Comparison of ENCODE assay signal across 11 cellular contexts in the genomic region with DNA sequence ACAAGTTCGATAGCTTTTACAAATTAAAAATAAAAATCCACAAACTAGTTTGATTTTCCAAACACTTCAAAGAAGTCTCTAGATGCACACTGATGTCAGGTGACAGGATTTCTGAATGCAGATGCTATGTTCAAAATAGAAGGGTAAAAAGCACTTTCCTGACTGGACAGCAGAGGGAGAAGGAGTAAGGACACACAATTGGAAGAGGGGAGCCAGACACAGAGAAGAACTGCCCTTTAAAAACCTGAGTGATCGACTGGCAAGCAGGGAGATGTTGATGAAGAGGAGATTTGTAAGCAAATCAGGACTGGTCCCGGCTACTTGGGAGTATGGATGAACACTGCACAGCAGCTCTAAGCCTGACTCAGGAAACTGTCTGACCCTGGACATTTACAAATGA.
DNase-seq lines count a peak whose midpoint lies in the region; ATAC-seq, FAIRE-seq and TF ChIP-seq lines count a peak whose summit lies in the region.
"Had no signal": no experiment of that assay in that cellular context is flagged by ENCODE, and none has a peak within 500 bp of the region (broad histone marks: within the 10 kb centered on the region; RNA-seq: fewer than 3 reads in every experiment).

No MANE protein-coding gene starts in this region.

- DNase-seq in D721Med (ENCODE audit: insufficient read length, low spot score) (no peak), chondrocyte (ENCODE audit: low spot score) (no peak), lung microvascular endothelial cell (ENCODE audit: low read depth in 2 of 2) (peak; percentile 8 to 27), T-helper 17 cell (no peak)
- DNase-seq in activated CD4-positive, alpha-beta T cell treated with anti-CD3 and anti-CD28 coated beads for 1 hour = no peak
- no peak for DNase-seq in activated CD8-positive, alpha-beta memory T cell treated with anti-CD3 and anti-CD28 coated beads, Interleukin-2, amount 10 ng/mL, durations not matched to agents 7 days and 5 days
- DNase-seq: effector memory CD8-positive, alpha-beta T cell; NCI-H526 treated with DMSO at 0.1 percent for 48 hours; occipital lobe had no signal

- CTCF ChIA-PET in activated CD8-positive, alpha-beta memory T cell treated with anti-CD3 and anti-CD28 coated beads, Interleukin-2, amount 10 ng/mL, durations not matched to agents 7 days and 5 days (lab: Charles Lee) = no interaction called here

- no peak overlapping the region for H3K4me3 Mint-ChIP-seq in chondrocyte (ENCODE audit: unreplicated experiment)
- H3K4me3 Mint-ChIP-seq in T-helper 17 cell = no peak overlapping the region
- H3K4me3 Mint-ChIP-seq in activated CD8-positive, alpha-beta memory T cell treated with anti-CD3 and anti-CD28 coated beads, Interleukin-2, amount 10 ng/mL, durations not matched to agents 7 days and 5 days = no peak overlapping the region
- H3K4me3 Mint-ChIP-seq: effector memory CD8-positive, alpha-beta T cell had no signal

- no peak for FAIRE-seq in D721Med (lab: Jason Lieb, UNC)

- no peak for ATAC-seq in T-helper 17 cell
- no peak for ATAC-seq in GM18909 (IDR thresholded peaks at IDR 0.05; ENCODE audit: poor library complexity, unreplicated experiment)
- ATAC-seq in activated CD8-positive, alpha-beta memory T cell treated with anti-CD3 and anti-CD28 coated beads, Interleukin-2, amount 10 ng/mL, durations not matched to agents 7 days and 5 days = no peak
- ATAC-seq: effector memory CD8-positive, alpha-beta T cell had no signal

- no peaks in the 10 kb centered on the region for H3K9me3 ChIP-seq in T-helper 17 cell (ENCODE audit: control insufficient read depth, low read length, poor library complexity, severe bottlenecking)

- H3K27me3 Mint-ChIP-seq in chondrocyte (ENCODE audit: low read depth) (no peaks in the 10 kb centered on the region), T-helper 17 cell (no peaks in the 10 kb centered on the region)
- no peaks in the 10 kb centered on the region for H3K27me3 Mint-ChIP-seq in activated CD8-positive, alpha-beta memory T cell treated with anti-CD3 and anti-CD28 coated beads, Interleukin-2, amount 10 ng/mL, durations not matched to agents 7 days and 5 days
- H3K27me3 Mint-ChIP-seq: effector memory CD8-positive, alpha-beta T cell had no signal

- H3K4me1 Mint-ChIP-seq in chondrocyte (ENCODE audit: low read depth) = no peaks in the 10 kb centered on the region
- no peaks in the 10 kb centered on the region for H3K4me1 Mint-ChIP-seq in T-helper 17 cell
- no peaks in the 10 kb centered on the region for H3K4me1 Mint-ChIP-seq in activated CD8-positive, alpha-beta memory T cell treated with anti-CD3 and anti-CD28 coated beads, Interleukin-2, amount 10 ng/mL, durations not matched to agents 7 days and 5 days

- no peak overlapping the region for H3K27ac Mint-ChIP-seq in chondrocyte (ENCODE audit: unreplicated experiment)
- H3K27ac Mint-ChIP-seq in T-helper 17 cell = no peak overlapping the region
- H3K27ac Mint-ChIP-seq in activated CD8-positive, alpha-beta memory T cell treated with anti-CD3 and anti-CD28 coated beads, Interleukin-2, amount 10 ng/mL, durations not matched to agents 7 days and 5 days = no peak overlapping the region
- H3K27ac Mint-ChIP-seq: effector memory CD8-positive, alpha-beta T cell had no signal

- H3K36me3 Mint-ChIP-seq in chondrocyte (ENCODE audit: low read depth) = peaks cover 13% of the 10 kb centered on the region
- H3K36me3 Mint-ChIP-seq in T-helper 17 cell (ENCODE audit: low read depth) = no peaks in the 10 kb centered on the region
- no peaks in the 10 kb centered on the region for H3K36me3 Mint-ChIP-seq in activated CD8-positive, alpha-beta memory T cell treated with anti-CD3 and anti-CD28 coated beads, Interleukin-2, amount 10 ng/mL, durations not matched to agents 7 days and 5 days

- H3K9me3 Mint-ChIP-seq in chondrocyte (ENCODE audit: low read depth) = no peaks in the 10 kb centered on the region
- no peaks in the 10 kb centered on the region for H3K9me3 Mint-ChIP-seq in activated CD8-positive, alpha-beta memory T cell treated with anti-CD3 and anti-CD28 coated beads, Interleukin-2, amount 10 ng/mL, durations not matched to agents 7 days and 5 days (ENCODE audit: low read depth)

- peak; percentile 19 for TF ChIP-seq CTCF in D721Med (IDR thresholded peaks at IDR 0.05; ENCODE audit: insufficient read depth, missing control alignments)
- TF ChIP-seq CTCF in LNCAP (IDR thresholded peaks at IDR 0.05) = peak; percentile 48
- TF ChIP-seq CTCF in chondrocyte (IDR thresholded peaks at IDR 0.05) = peak; percentile 75

Comparison
In these comparisons a context has a peak if more than half of its experiments do, and no peak if none do; other contexts are left out.
1. DNase-seq: peak in lung microvascular endothelial cell (2 of 2); none in D721Med (single experiment), chondrocyte (single experiment), T-helper 17 cell (0 of 3), activated CD4-positive, alpha-beta T cell treated with anti-CD3 and anti-CD28 coated beads for 1 hour (single experiment) and activated CD8-positive, alpha-beta memory T cell treated with anti-CD3 and anti-CD28 coated beads, Interleukin-2, amount 10 ng/mL, durations not matched to agents 7 days and 5 days (single experiment).
2. CTCF ChIP-seq: peak in every context shown above with its lines; median percentile 75 in chondrocyte; 48 in LNCAP; 19 in D721Med.